ENCODE assay signal across 20 cellular contexts in the genomic region with DNA sequence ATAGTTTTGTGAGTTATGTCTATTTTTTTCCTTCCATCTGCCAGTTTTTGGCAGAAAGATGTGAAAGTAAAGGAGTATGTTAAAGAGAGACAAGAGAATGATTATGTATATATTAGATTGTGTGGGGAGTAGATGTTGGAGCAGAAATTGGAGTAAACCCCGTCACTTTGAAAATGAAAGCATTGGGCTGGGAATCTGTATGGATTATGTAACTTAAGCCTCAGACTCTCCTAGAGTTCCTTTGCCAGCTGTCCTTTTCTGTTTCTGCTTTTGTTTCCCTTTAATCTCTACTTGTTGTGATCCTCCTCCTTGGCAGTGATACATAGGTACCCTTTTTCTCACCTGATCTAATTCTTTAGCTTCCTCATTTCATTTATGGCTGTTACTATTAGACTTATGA.
"Had no signal": no experiment of that assay in that cellular context is flagged by ENCODE, and none has a peak within 500 bp of the region (broad histone marks: within the 10 kb centered on the region; RNA-seq: fewer than 3 reads in every experiment).

No MANE protein-coding gene starts in this region.

- H3K27ac Mint-ChIP-seq: activated B cell treated with CpG ODN at 0.5 μM for 24 hours; activated CD8-positive, alpha-beta T cell treated with anti-CD3 and anti-CD28 coated beads for 36 hours; nephron; progenitor cell of endocrine pancreas had no signal

- H3K4me3 Mint-ChIP-seq: activated B cell treated with CpG ODN at 0.5 μM for 24 hours; activated CD8-positive, alpha-beta T cell treated with anti-CD3 and anti-CD28 coated beads for 36 hours; activated T-cell treated with anti-CD3 and anti-CD28 coated beads, Interleukin-2, amount 50 U/mL, for 4 hours; nephron had no signal

- H3K4me3 ChIP-seq: cardiac muscle cell, smooth muscle cell, suprapubic skin, upper lobe of left lung had no signal

- ATAC-seq: activated CD8-positive, alpha-beta T cell treated with anti-CD3 and anti-CD28 coated beads for 36 hours; activated T-cell treated with anti-CD3 and anti-CD28 coated beads, Interleukin-2, amount 50 U/mL, for 4 hours; right cardiac atrium; stimulated activated naive CD8-positive, alpha-beta T cell treated with anti-CD3 and anti-CD28 coated beads, Interleukin-15, Interleukin-2, amounts not matched to agents 100 U/mL and 50 U/mL, for 24 hours had no signal

- DNase-seq: activated B cell treated with CpG ODN at 0.5 μM for 24 hours; activated CD4-positive, alpha-beta T cell treated with anti-CD3 and anti-CD28 coated beads for 48 hours; activated CD8-positive, alpha-beta T cell treated with anti-CD3 and anti-CD28 coated beads for 36 hours; activated effector memory CD4-positive, alpha-beta T cell treated with Interleukin-2 at 50 U/mL for 16 hours; activated naive CD4-positive, alpha-beta T cell treated with anti-CD3 and anti-CD28 coated beads, Interleukin-2, amount 50 U/mL, for 16 hours; activated T-cell treated with anti-CD3 and anti-CD28 coated beads, Interleukin-2, amount 50 U/mL, for 4 hours; hippocampal formation; mesenchymal stem cell; occipital lobe; right cardiac atrium; stimulated activated CD4-positive, alpha-beta T cell treated with anti-CD3 and anti-CD28 coated beads, Interleukin-4, amount 100 ng/mL, for 4 hours; stimulated activated CD8-positive, alpha-beta memory T cell treated with anti-CD3 and anti-CD28 coated beads, Interleukin-4, amount 100 ng/mL, for 48 hours; stimulated activated naive CD8-positive, alpha-beta T cell treated with anti-CD3 and anti-CD28 coated beads, Interleukin-15, Interleukin-2, amounts not matched to agents 100 U/mL and 50 U/mL, for 24 hours; T-helper 2 cell had no signal

- H3K4me1 Mint-ChIP-seq: activated B cell treated with CpG ODN at 0.5 μM for 24 hours, nephron had no signal
